In the genomic region with DNA sequence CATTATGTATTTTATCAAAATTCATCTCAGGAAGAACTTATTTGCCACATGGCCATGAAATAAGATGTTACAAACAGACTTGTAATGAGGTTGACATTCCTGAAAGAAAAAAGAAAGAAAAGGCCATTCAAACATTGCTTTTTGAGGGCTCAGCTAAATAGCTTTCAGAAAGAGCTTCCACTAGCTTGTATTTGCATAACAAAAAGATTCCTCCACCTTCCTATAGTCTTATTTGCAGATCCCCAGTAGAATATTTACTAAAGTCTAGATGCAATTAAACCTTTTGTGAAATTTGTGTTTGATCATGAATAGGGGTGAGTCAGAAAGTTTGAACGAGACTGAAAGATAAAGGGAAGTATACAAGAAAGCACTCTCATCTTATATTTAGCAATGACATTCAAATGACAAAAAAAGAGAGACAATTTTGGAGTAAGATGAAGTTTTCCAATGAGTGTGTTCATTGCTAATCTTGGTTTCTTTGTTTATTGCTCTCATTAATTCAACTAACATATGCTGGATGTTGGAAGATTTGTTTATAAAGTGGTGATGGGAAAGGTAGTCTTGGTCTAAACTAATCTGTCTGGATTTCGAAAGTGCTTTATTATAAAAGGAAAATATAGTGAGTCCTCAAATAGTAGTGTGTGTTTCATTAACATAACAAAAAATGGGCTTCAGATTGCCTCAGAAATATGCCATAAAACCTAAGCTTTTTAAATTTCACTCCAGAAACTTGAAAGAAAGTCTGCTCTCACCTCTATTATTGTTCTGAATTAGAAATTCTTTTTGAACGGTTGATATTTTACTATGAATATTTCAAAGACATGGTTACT, we compare ENCODE assay signal across 18 cellular contexts. TPM values are rescaled to one million over a fixed set of nuclear protein-coding genes. Genes with fewer than 3 reads are reported as not detected.
"Had no signal": no experiment of that assay in that cellular context is flagged by ENCODE, and none has a peak within 500 bp of the region (broad histone marks: within the 10 kb centered on the region; RNA-seq: fewer than 3 reads in every experiment).

No MANE protein-coding gene starts in this region.

- H3K36me3 ChIP-seq: ascending aorta, ovary, tibial nerve, uterus had no signal

- H3K9me3 ChIP-seq: ascending aorta, ovary, psoas muscle, tibial nerve, uterus had no signal

- H3K4me1 ChIP-seq: ascending aorta, psoas muscle, tibial nerve, uterus had no signal

- FAIRE-seq: endometrium had no signal

- DNase-seq: activated CD4-positive, alpha-beta T cell treated with anti-CD3 and anti-CD28 coated beads, Interleukin-2, amount 10 ng/mL, durations not matched to agents 24 days and 14 days; activated CD8-positive, alpha-beta memory T cell treated with anti-CD3 and anti-CD28 coated beads, Interleukin-2, amount 50 U/mL, for 4 hours; activated CD8-positive, alpha-beta T cell treated with anti-CD3 and anti-CD28 coated beads, Interleukin-2, amount 10 ng/mL, durations not matched to agents 7 days and 5 days; activated gamma-delta T cell; activated T-cell treated with anti-CD3 and anti-CD28 coated beads, Interleukin-2, amount 50 U/mL, for 72 hours; erythroblast; foreskin melanocyte; hypothalamus; naive thymus-derived CD4-positive, alpha-beta T cell; ovary; psoas muscle; right cardiac atrium; stimulated activated CD4-positive, alpha-beta T cell treated with anti-CD3 and anti-CD28 coated beads, Interleukin-2, amount 100 ng/mL, for 24 hours; uterus had no signal

- H3K27me3 ChIP-seq: ascending aorta, ovary, tibial nerve, uterus had no signal

- H3K4me3 ChIP-seq: ascending aorta, coronary artery, ovary, psoas muscle, tibial nerve, uterus had no signal

- H3K27ac ChIP-seq: ascending aorta, coronary artery, ovary, psoas muscle, tibial nerve, uterus had no signal

RNA-seq across cellular contexts. Expression of a gene that starts 9.0 kb away (rescaled TPM):
- total RNA-seq: activated CD4-positive, alpha-beta T cell treated with anti-CD3 and anti-CD28 coated beads, Interleukin-2, amount 10 ng/mL, durations not matched to agents 24 days and 14 days; activated CD8-positive, alpha-beta T cell treated with anti-CD3 and anti-CD28 coated beads, Interleukin-2, amount 10 ng/mL, durations not matched to agents 7 days and 5 days; activated T-cell treated with anti-CD3 and anti-CD28 coated beads, Interleukin-2, amount 50 U/mL, for 72 hours; ascending aorta; naive thymus-derived CD4-positive, alpha-beta T cell had no signal
- polyA plus RNA-seq: naive thymus-derived CD4-positive, alpha-beta T cell had no signal
